ENCODE assay signal across 8 cellular contexts in the genomic region with DNA sequence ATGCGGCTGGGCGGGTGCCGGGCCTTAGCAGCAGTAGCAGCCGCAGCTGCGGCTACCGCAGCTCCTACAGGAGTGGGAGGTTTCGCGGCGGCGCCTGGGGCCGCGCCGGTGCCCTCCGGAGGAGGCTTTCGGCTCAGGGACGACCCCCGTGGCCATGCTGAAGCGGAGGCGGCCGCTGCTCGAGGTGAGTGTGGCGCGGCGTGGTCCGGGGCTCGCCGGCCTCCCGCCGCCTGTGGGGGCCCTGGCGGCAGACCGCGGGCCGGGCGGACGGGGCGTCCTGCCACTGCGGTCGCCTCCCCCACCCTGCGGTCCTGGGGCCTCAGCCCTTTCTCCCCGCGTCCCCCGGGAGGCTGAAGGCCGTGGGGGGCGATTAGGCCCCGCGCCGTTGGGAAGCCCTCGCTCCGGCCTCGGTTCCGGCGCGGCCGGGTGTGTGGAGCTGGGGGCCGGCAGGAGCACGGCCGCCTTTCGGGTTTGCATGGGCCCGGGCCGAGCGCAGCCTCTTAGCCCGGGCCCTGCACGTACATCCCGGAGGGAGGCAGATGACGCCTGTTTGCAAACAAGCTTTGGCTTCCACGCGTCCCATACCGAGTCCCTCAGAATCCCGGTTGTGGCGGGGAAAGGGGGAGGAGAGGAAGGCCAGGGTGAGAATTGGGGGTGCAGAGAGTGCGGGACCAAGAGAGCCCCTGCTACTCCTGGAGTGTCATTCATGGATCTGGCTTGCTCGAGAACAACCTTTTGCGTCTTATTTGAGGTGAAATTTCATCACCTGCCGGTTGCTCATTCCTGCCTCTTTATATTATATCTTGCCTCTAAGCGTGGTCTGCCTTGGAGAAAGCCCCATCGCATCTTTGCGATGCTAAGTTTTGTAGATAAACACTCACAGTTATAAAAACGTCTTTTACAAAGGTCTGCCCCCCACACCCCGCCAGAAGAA. TPM values are rescaled to one million over a fixed set of nuclear protein-coding genes. Genes with fewer than 3 reads are reported as not detected.
DNase-seq lines count a peak whose midpoint lies in the region; ATAC-seq, FAIRE-seq and TF ChIP-seq lines count a peak whose summit lies in the region.

No MANE protein-coding gene starts in this region.

- H3K36me3 ChIP-seq in psoas muscle (ENCODE audit: insufficient read depth in 1 of 2, low read depth in 1 of 2): no peaks in the 10 kb centered on the region

- DNase-seq in D341Med (ENCODE audit: low spot score) (peak; percentile 73), HT1080 (ENCODE audit: low read depth) (peak; percentile 35), SHP77 treated with DMSO at 0.1 percent for 48 hours (lab: John Stamatoyannopoulos, UW) (peak; percentile 5), amniotic epithelial cell (ENCODE audit: low read depth) (peak; percentile 58), right cardiac atrium (peak; percentile 55 to 77 (median 76)), psoas muscle (peak; percentile 49 to 68), D721Med (ENCODE audit: insufficient read length, low spot score) (no peak)

- H3K27ac ChIP-seq in right cardiac atrium (ENCODE audit: low read length) (peak overlapping the region; percentile 92), psoas muscle (peak overlapping the region; percentile 98)

- intact Hi-C loops in right cardiac atrium (cut with DNase I) (loop anchor here in 1 of 4 donors (5.0 kb wide), 1 partner anchor 155 kb away; no protein-coding TSS in a partner anchor), psoas muscle (cut with DNase I) (loop anchor here (1.0 to 10.0 kb wide), 4 partner anchors 55 to 155 kb away; no protein-coding TSS in a partner anchor)

- H3K9me3 ChIP-seq in right cardiac atrium (ENCODE audit: control insufficient read depth, low read length): no peaks in the 10 kb centered on the region
- H3K9me3 ChIP-seq in psoas muscle: no peaks in the 10 kb centered on the region

- under 1% methylated on average over 78 of the region's 79 CpGs for WGBS in right cardiac atrium
- 1% methylated on average over 58 to 79 of the region's 79 CpGs for WGBS in psoas muscle, 3 donors

- no peaks in the 10 kb centered on the region for H3K27me3 ChIP-seq in right cardiac atrium (ENCODE audit: control insufficient read depth, insufficient read depth)
- H3K27me3 ChIP-seq in psoas muscle (ENCODE audit: insufficient read depth in 3 of 3, low read length in 2 of 3): no peaks in the 10 kb centered on the region

- FAIRE-seq in D721Med (lab: Jason Lieb, UNC): no peak

- ATAC-seq in GM21360 (IDR thresholded peaks at IDR 0.05; ENCODE audit: unreplicated experiment) (peak; percentile 43), right cardiac atrium (peak; percentile 78 to 81), psoas muscle (peak; percentile 57 to 68 (median 63))

- H3K4me3 ChIP-seq in right cardiac atrium (ENCODE audit: low read length) (peak overlapping the region; percentile 78), psoas muscle (peak overlapping the region; percentile 95)

- peaks cover 2% of the 10 kb centered on the region for H3K4me1 ChIP-seq in right cardiac atrium (ENCODE audit: control insufficient read depth, insufficient read depth, low read length)
- peaks cover 53% of the 10 kb centered on the region for H3K4me1 ChIP-seq in psoas muscle

- TF ChIP-seq CTCF in psoas muscle (IDR thresholded peaks at IDR 0.05): no peak
- no peak for TF ChIP-seq CTCF in D721Med (IDR thresholded peaks at IDR 0.05; ENCODE audit: insufficient read depth, missing control alignments)

RNA-seq across cellular contexts. Expression of a gene that starts 0.6 kb away (rescaled TPM):
- 15.5 and 22.5 TPM in 2 replicates for total RNA-seq in HT1080 (2014; rRNA removed; shearing (Covaris generic))
- polyA plus RNA-seq in HT1080 (2015; cell fraction: cytosol; rRNA removed): 10.2 and 12.0 TPM in 2 replicates
- polyA plus RNA-seq in HT1080 (2015; cell fraction: nucleus; rRNA removed): 11.6 TPM in 2 replicates
- total RNA-seq in right cardiac atrium: 10 to 100 TPM; 18.8 to 21.3 (median 20.1) TPM
- 6.2 TPM for polyA plus RNA-seq in right cardiac atrium
- 10 to 100 TPM; 29.9 to 39.1 (median 32.0) TPM for total RNA-seq in psoas muscle
- polyA plus RNA-seq in psoas muscle: 10 to 100 TPM; 14.7 to 35.6 (median 22.0) TPM
